Comparison of ENCODE assay signal across 21 cellular contexts in the genomic region with DNA sequence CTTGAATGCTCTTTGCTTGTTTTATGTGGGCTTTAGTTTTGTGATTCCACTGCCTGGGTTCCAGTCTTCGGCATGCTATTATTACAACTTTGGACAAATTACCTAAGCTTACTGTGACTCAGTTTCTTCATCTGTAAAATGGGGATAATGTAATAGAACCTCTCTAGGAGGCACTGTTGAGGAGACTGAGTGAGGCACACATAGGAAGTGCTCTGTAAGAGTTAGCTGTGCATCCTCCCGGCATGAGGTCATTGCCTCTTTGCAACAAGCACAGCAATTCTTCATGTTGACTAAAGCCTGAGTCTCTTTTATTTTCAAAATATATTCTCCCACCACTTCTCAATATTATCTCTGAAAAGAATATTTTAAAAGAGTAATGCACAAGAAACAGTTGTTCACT.
DNase-seq lines count a peak whose midpoint lies in the region; ATAC-seq, FAIRE-seq and TF ChIP-seq lines count a peak whose summit lies in the region.
"Had no signal": no experiment of that assay in that cellular context is flagged by ENCODE, and none has a peak within 500 bp of the region (broad histone marks: within the 10 kb centered on the region; RNA-seq: fewer than 3 reads in every experiment).

No MANE protein-coding gene starts in this region.

- TF ChIP-seq EP300 in HepG2 (IDR thresholded peaks at IDR 0.05; ENCODE audit: low read depth in 2 of 2, low read length in 2 of 2) (no peak), HepG2 (CRISPR knock-in tag; IDR thresholded peaks at IDR 0.05; ENCODE audit: borderline replicate concordance) (no peak)

- CTCF ChIA-PET in HepG2 (lab: Yijun Ruan, JAX; ENCODE audit: low intra/inter-chr PET ratio, low total read pairs): no interaction called here

- H3K4me1 ChIP-seq in HepG2 (ENCODE audit: insufficient read depth, low read length): no peaks in the 10 kb centered on the region
- no peaks in the 10 kb centered on the region for H3K4me1 ChIP-seq in right lobe of liver
- peaks cover 13% of the 10 kb centered on the region for H3K4me1 ChIP-seq in adipocyte (ENCODE audit: control insufficient read depth, insufficient read depth, low read length)
- H3K4me1 ChIP-seq in thyroid gland: no peaks in the 10 kb centered on the region
- no peaks in the 10 kb centered on the region for H3K4me1 ChIP-seq in lower lobe of right lung
- H3K4me1 ChIP-seq: gastrocnemius medialis, parathyroid adenoma, tibial nerve had no signal

- no peak for TF ChIP-seq RAD21 in HepG2 (CRISPR knock-in tag; IDR thresholded peaks at IDR 0.05)

- H3K79me2 ChIP-seq in HepG2 (ENCODE audit: insufficient read depth, low read length): no peaks in the 10 kb centered on the region
- H3K79me2 ChIP-seq: parathyroid adenoma had no signal

- POLR2A ChIA-PET in HepG2 (lab: Yijun Ruan, JAX): no interaction called here

- no peaks in the 10 kb centered on the region for H4K20me1 ChIP-seq in HepG2 (ENCODE audit: insufficient read depth, low read length)

- no peak overlapping the region for H3K9ac ChIP-seq in HepG2 (ENCODE audit: insufficient read depth, low read depth, low read length)
- H3K9ac ChIP-seq in adipocyte (ENCODE audit: low read length): no peak overlapping the region
- H3K9ac ChIP-seq: parathyroid adenoma had no signal

- BruUV-seq in HepG2 (replicated peaks; lab: Mats Ljungman, UMichigan): no TSS peak

- no peaks in the 10 kb centered on the region for H3K9me3 ChIP-seq in HepG2 (ENCODE audit: low read length)
- H3K9me3 ChIP-seq in right lobe of liver: no peaks in the 10 kb centered on the region
- no peaks in the 10 kb centered on the region for H3K9me3 ChIP-seq in adipocyte (ENCODE audit: control insufficient read depth, low read length)
- no peaks in the 10 kb centered on the region for H3K9me3 ChIP-seq in thyroid gland
- no peaks in the 10 kb centered on the region for H3K9me3 ChIP-seq in lower lobe of right lung
- H3K9me3 ChIP-seq: gastrocnemius medialis, tibial nerve had no signal

- H3K4me3 ChIP-seq in HepG2 (replicated peaks in 1 of 3; ENCODE audit: insufficient read depth in 1 of 3, low read depth in 2 of 3, low read length in 3 of 3): no peak overlapping the region
- H3K4me3 ChIP-seq in right lobe of liver: no peak overlapping the region
- no peak overlapping the region for H3K4me3 ChIP-seq in adipocyte (ENCODE audit: low read length)
- H3K4me3 ChIP-seq in fibroblast of villous mesenchyme (ENCODE audit: low read depth, low read length): no peak overlapping the region
- no peak overlapping the region for H3K4me3 ChIP-seq in thyroid gland (replicated peaks in 1 of 3)
- no peak overlapping the region for H3K4me3 ChIP-seq in lower lobe of right lung
- H3K4me3 ChIP-seq: gastrocnemius medialis, skin epidermis, tibial nerve had no signal

- no peak overlapping the region for H3K27ac ChIP-seq in HepG2 (ENCODE audit: extremely low read length, insufficient read depth, low read length)
- H3K27ac ChIP-seq in right lobe of liver: no peak overlapping the region
- H3K27ac ChIP-seq in thyroid gland: no peak overlapping the region
- H3K27ac ChIP-seq in lower lobe of right lung: no peak overlapping the region
- H3K27ac ChIP-seq: gastrocnemius medialis, parathyroid adenoma, tibial nerve had no signal

- no peak overlapping the region for H3K4me2 ChIP-seq in HepG2 (ENCODE audit: low read depth, low read length)

- FAIRE-seq in HepG2 (lab: Jason Lieb, UNC): no peak
- FAIRE-seq: A204.1 had no signal

- H3K36me3 ChIP-seq in HepG2 (replicated peaks in 1 of 2; ENCODE audit: control insufficient read depth in 1 of 2, insufficient read depth in 2 of 2, low read length in 2 of 2) (no peaks in the 10 kb centered on the region), right lobe of liver (no peaks in the 10 kb centered on the region), adipocyte (ENCODE audit: control insufficient read depth, insufficient read depth, low read length, severe bottlenecking) (no peaks in the 10 kb centered on the region), thyroid gland (no peaks in the 10 kb centered on the region), lower lobe of right lung (no peaks in the 10 kb centered on the region)
- H3K36me3 ChIP-seq: gastrocnemius medialis, tibial nerve had no signal

- TF ChIP-seq CTCF in HepG2 (CRISPR knock-in tag; IDR thresholded peaks at IDR 0.05) (no peak), right lobe of liver (IDR thresholded peaks at IDR 0.05) (no peak), fibroblast of villous mesenchyme (IDR thresholded peaks at IDR 0.05; ENCODE audit: insufficient read depth, low read depth, low read length) (no peak), thyroid gland (IDR thresholded peaks at IDR 0.05) (no peak), lower lobe of right lung (IDR thresholded peaks at IDR 0.05) (no peak)

- no peak for ATAC-seq in HepG2
- no peak for ATAC-seq in right lobe of liver
- ATAC-seq in lower lobe of right lung: no peak
- ATAC-seq: activated T-cell treated with anti-CD3 and anti-CD28 coated beads, Interleukin-2, amount 50 U/mL, for 72 hours; gastrocnemius medialis had no signal

- no peaks in the 10 kb centered on the region for H3K27me3 ChIP-seq in HepG2 (ENCODE audit: control insufficient read depth in 1 of 2, insufficient read depth in 2 of 2, low read length in 2 of 2)
- H3K27me3 ChIP-seq in right lobe of liver: no peaks in the 10 kb centered on the region
- H3K27me3 ChIP-seq in adipocyte (replicated peaks; ENCODE audit: control insufficient read depth, insufficient read depth, low read length): no peaks in the 10 kb centered on the region
- H3K27me3 ChIP-seq in thyroid gland: no peaks in the 10 kb centered on the region
- H3K27me3 ChIP-seq in lower lobe of right lung (ENCODE audit: low read depth): no peaks in the 10 kb centered on the region
- H3K27me3 ChIP-seq: gastrocnemius medialis, tibial nerve had no signal

- TF ChIP-seq POLR2A in HepG2 (IDR thresholded peaks at IDR 0.05; ENCODE audit: insufficient read depth in 1 of 2, low read depth in 2 of 2, low read length in 2 of 2) (no peak), right lobe of liver (IDR thresholded peaks at IDR 0.05) (no peak), thyroid gland (IDR thresholded peaks at IDR 0.05) (no peak)

- DNase-seq in HepG2 (ENCODE audit: low spot score) (no peak), right lobe of liver (no peak), adipocyte (ENCODE audit: low read depth) (peak; percentile 7), fibroblast of villous mesenchyme (ENCODE audit: low read depth) (peak; percentile 25), foreskin melanocyte (no peak), thyroid gland (no peak), lower lobe of right lung (no peak)
- DNase-seq in stimulated activated CD4-positive, alpha-beta T cell treated with anti-CD3 and anti-CD28 coated beads, Interleukin-4, amount 100 ng/mL, for 4 hours: no peak
- DNase-seq: activated B cell treated with CpG ODN at 0.5 μM for 24 hours; activated naive CD8-positive, alpha-beta T cell treated with anti-CD3 and anti-CD28 coated beads, Interleukin-2, amount 10 ng/mL, durations not matched to agents 7 days and 5 days; activated T-cell treated with anti-CD3 and anti-CD28 coated beads, Interleukin-2, amount 50 U/mL, for 72 hours; caudate nucleus; effector CD4-positive, alpha-beta T cell; gastrocnemius medialis; H9; NCI-H1436; SHP77 treated with DMSO at 0.1 percent for 48 hours had no signal

- WGBS in HepG2 (ENCODE audit: low lambda C conversion rate): 100% methylated on average over 2 of the region's 2 CpGs
- WGBS in right lobe of liver (ENCODE audit: insufficient coverage, low coverage, low lambda C conversion rate, missing lambda C conversion rate): 80% methylated on average over 2 of the region's 2 CpGs
- WGBS in thyroid gland, 2 donors: 93 to 95% methylated on average over 2 of the region's 2 CpGs

- intact Hi-C loops in HepG2 (cut with micrococcal nuclease; ENCODE audit: unreplicated experiment) (no loop called here), right lobe of liver (cut with DNase I) (no loop called here), thyroid gland (cut with DNase I) (no loop called here), lower lobe of right lung (cut with DNase I) (no loop called here)

- in situ Hi-C loops in HepG2 (cut with HindIII; ENCODE audit: extremely low pct_ligation_motif_present, low pct_unique_long_range_greater_than_20kb): no loop called here

- H2AFZ ChIP-seq in HepG2 (ENCODE audit: low read length): no peak overlapping the region
- H2AFZ ChIP-seq: parathyroid adenoma had no signal

TF ChIP-seq in HepG2, 621 proteins besides CTCF, POLR2A, EP300 and RAD21:
- TF ChIP-seq, protein P1, sequence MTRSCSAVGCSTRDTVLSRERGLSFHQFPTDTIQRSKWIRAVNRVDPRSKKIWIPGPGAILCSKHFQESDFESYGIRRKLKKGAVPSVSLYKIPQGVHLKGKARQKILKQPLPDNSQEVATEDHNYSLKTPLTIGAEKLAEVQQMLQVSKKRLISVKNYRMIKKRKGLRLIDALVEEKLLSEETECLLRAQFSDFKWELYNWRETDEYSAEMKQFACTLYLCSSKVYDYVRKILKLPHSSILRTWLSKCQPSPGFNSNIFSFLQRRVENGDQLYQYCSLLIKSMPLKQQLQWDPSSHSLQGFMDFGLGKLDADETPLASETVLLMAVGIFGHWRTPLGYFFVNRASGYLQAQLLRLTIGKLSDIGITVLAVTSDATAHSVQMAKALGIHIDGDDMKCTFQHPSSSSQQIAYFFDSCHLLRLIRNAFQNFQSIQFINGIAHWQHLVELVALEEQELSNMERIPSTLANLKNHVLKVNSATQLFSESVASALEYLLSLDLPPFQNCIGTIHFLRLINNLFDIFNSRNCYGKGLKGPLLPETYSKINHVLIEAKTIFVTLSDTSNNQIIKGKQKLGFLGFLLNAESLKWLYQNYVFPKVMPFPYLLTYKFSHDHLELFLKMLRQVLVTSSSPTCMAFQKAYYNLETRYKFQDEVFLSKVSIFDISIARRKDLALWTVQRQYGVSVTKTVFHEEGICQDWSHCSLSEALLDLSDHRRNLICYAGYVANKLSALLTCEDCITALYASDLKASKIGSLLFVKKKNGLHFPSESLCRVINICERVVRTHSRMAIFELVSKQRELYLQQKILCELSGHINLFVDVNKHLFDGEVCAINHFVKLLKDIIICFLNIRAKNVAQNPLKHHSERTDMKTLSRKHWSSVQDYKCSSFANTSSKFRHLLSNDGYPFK (CRISPR knock-in tag; IDR thresholded peaks at IDR 0.05; ENCODE audit: borderline replicate concordance): no peak
- TF ChIP-seq SMAD9 (CRISPR knock-in tag; IDR thresholded peaks at IDR 0.05) (no peak), ZNF629 (CRISPR knock-in tag; conservative IDR thresholded peaks at IDR 0.05) (peak; percentile 65)

Comparison
In these comparisons a context has a peak if more than half of its experiments do, and no peak if none do; other contexts are left out.
1. DNase-seq: peak in adipocyte (single experiment) and fibroblast of villous mesenchyme (single experiment); none in HepG2 (single experiment), right lobe of liver (0 of 3), stimulated activated CD4-positive, alpha-beta T cell treated with anti-CD3 and anti-CD28 coated beads, Interleukin-4, amount 100 ng/mL, for 4 hours (0 of 2), foreskin melanocyte (single experiment), thyroid gland (0 of 2) and lower lobe of right lung (single experiment).